In the genomic region with DNA sequence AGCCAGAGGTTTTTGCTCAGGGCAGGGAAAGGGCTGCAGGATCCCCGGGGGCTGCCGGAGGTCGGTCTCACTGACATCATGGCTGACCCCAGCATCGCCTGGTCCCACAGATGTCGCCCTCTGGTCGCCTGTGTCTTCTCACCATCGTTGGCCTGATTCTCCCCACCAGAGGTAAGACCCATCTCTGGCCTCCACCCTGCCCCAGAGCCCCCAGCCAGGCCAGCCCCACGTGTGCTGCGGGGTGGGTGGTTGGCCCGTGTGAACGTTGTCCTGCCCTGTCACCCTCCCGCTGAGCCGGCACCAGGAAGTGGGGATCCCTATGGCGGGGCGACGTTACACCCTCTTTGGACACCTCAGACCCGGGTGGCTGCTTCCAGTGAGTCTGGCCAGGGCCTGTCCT, we compare ENCODE assay signal across 8 cellular contexts. TPM values are rescaled to one million over a fixed set of nuclear protein-coding genes. Genes with fewer than 3 reads are reported as not detected.
DNase-seq lines count a peak whose midpoint lies in the region; ATAC-seq and TF ChIP-seq lines count a peak whose summit lies in the region.

No MANE protein-coding gene starts in this region.

- ATAC-seq in HG03045 (IDR thresholded peaks at IDR 0.05; ENCODE audit: unreplicated experiment) (no peak), GM18519 (IDR thresholded peaks at IDR 0.05; ENCODE audit: low FRiP score, unreplicated experiment) (no peak)

- peaks cover 23% of the 10 kb centered on the region for H3K36me3 ChIP-seq in left ventricle myocardium inferior

- in situ Hi-C loops in G401 (cut with HindIII; ENCODE audit: low sequenced_read_pairs) = no loop called here

- H3K27me3 ChIP-seq in left ventricle myocardium inferior (ENCODE audit: low read depth) = peaks cover 45% of the 10 kb centered on the region

- intact Hi-C loops in left ventricle myocardium inferior (cut with micrococcal nuclease) = no loop called here

- DNase-seq in activated T-cell treated with anti-CD3 and anti-CD28 coated beads for 24 hours (ENCODE audit: low read depth) (peak; percentile 21), activated T-cell treated with anti-CD3 and anti-CD28 coated beads for 4 hours (no peak), left ventricle myocardium inferior (no peak), G401 (ENCODE audit: low spot score) (no peak)
- DNase-seq in activated CD8-positive, alpha-beta memory T cell treated with anti-CD3 and anti-CD28 coated beads, Interleukin-2, amount 50 U/mL, for 4 hours = peak; percentile 40
- DNase-seq in stimulated activated CD4-positive, alpha-beta T cell treated with anti-CD3 and anti-CD28 coated beads, Interleukin-4, amount 100 ng/mL, for 1 hour = peak; percentile 37

- TF ChIP-seq CTCF in left ventricle myocardium inferior (IDR thresholded peaks at IDR 0.05; ENCODE audit: borderline replicate concordance) = no peak

- H3K4me1 ChIP-seq in left ventricle myocardium inferior = peaks cover 27% of the 10 kb centered on the region

- H3K4me3 ChIP-seq in left ventricle myocardium inferior = peak overlapping the region; percentile 82

- no peaks in the 10 kb centered on the region for H3K9me3 ChIP-seq in left ventricle myocardium inferior (replicated peaks)

- H3K27ac ChIP-seq in left ventricle myocardium inferior (replicated peaks) = peak overlapping the region; percentile 87

RNA-seq across cellular contexts. Expression of a gene that starts 0.9 kb away (rescaled TPM):
- total RNA-seq in left ventricle myocardium inferior = 23.4 TPM
- total RNA-seq in G401 (2014; rRNA removed; shearing (Covaris generic)) = not detected in 2 replicates

RNA-seq across cellular contexts. Expression of a gene that starts 12.4 kb away (rescaled TPM):
- not detected for total RNA-seq in left ventricle myocardium inferior
- total RNA-seq in G401 (2014; rRNA removed; shearing (Covaris generic)) = not detected in 2 replicates

RNA-seq across cellular contexts. Expression of a gene that starts 16.8 kb away (rescaled TPM):
- total RNA-seq in left ventricle myocardium inferior = 509 TPM
- total RNA-seq in G401 (2014; rRNA removed; shearing (Covaris generic)) = not detected in 2 replicates

RNA-seq across cellular contexts. Expression of a gene that starts 20.6 kb away (rescaled TPM):
- total RNA-seq in left ventricle myocardium inferior = 8.4 TPM
- total RNA-seq in G401 (2014; rRNA removed; shearing (Covaris generic)) = 0.06 and 0.07 TPM in 2 replicates

RNA-seq across cellular contexts. Expression of a gene that starts 39.8 kb away (rescaled TPM):
- total RNA-seq in left ventricle myocardium inferior = 1.1 TPM
- not detected in 2 replicates for total RNA-seq in G401 (2014; rRNA removed; shearing (Covaris generic))

Comparison
In these comparisons a context has a peak if more than half of its experiments do, and no peak if none do; other contexts are left out.
1. DNase-seq: peak in activated T-cell treated with anti-CD3 and anti-CD28 coated beads for 24 hours (single experiment), activated CD8-positive, alpha-beta memory T cell treated with anti-CD3 and anti-CD28 coated beads, Interleukin-2, amount 50 U/mL, for 4 hours (single experiment) and stimulated activated CD4-positive, alpha-beta T cell treated with anti-CD3 and anti-CD28 coated beads, Interleukin-4, amount 100 ng/mL, for 1 hour (single experiment); none in activated T-cell treated with anti-CD3 and anti-CD28 coated beads for 4 hours (single experiment), left ventricle myocardium inferior (single experiment) and G401 (single experiment).
2. RNA of a gene that starts 0.9 kb away (total RNA-seq): 23.4 TPM in left ventricle myocardium inferior (single experiment); not detected in G401; every median in the first group is over 10 times any median in the second.
3. RNA of a gene that starts 16.8 kb away (total RNA-seq): 509 TPM in left ventricle myocardium inferior (single experiment); not detected in G401; every median in the first group is over 100 times any median in the second.